Comparison of ENCODE assay signal across 17 cellular contexts in genomic region chr1:160427625-160428024, GRCh38. TPM values are rescaled to one million over a fixed set of nuclear protein-coding genes. Genes with fewer than 3 reads are reported as not detected.
DNase-seq lines count a peak whose midpoint lies in the region; ATAC-seq, FAIRE-seq and TF ChIP-seq lines count a peak whose summit lies in the region.
"Had no signal": no experiment of that assay in that cellular context is flagged by ENCODE, and none has a peak within 500 bp of the region (broad histone marks: within the 10 kb centered on the region; RNA-seq: fewer than 3 reads in every experiment).

No MANE protein-coding gene starts in this region.

- BruUV-seq in GM12878 (replicated peaks; lab: Mats Ljungman, UMichigan), result no TSS peak

- no peak for TF ChIP-seq POLR2A in GM12878 (IDR thresholded peaks at IDR 0.05; ENCODE audit: low read depth, low read length)

- intact Hi-C loops in GM12878 (cut with micrococcal nuclease; ENCODE audit: unreplicated experiment), result loop anchor here (1.0 to 2.0 kb wide), 2 partner anchors 93 to 180 kb away; no protein-coding TSS in a partner anchor
- intact Hi-C loops in head of caudate nucleus (cut with DNase I), result loop anchor here (5.0 kb wide), 1 partner anchor 180 kb away; no protein-coding TSS in a partner anchor

- peak overlapping the region; percentile 13; the same call in 1 of the 2 replicates for H3K27ac ChIP-seq in GM12878 (ENCODE audit: control insufficient read depth, insufficient read depth)
- H3K27ac ChIP-seq in osteoblast (ENCODE audit: low read depth, low read length), result no peak overlapping the region

- H3K9me3 Mint-ChIP-seq in T-helper 2 cell treated with Interferon-gamma antibody and Interleukin-4, amounts not matched to agents 5 μg/mL and 100 μg/mL, for 36 hours, result no peaks in the 10 kb centered on the region

- TF ChIP-seq CTCF in GM12878 (IDR thresholded peaks at IDR 0.05 in 2 of 3, conservative IDR thresholded peaks at IDR 0.05 in 1 of 3; ENCODE audit: control insufficient read depth in 2 of 3, extremely low read depth in 1 of 3, insufficient read depth in 1 of 3, low read depth in 3 of 3, low read length in 3 of 3), result no peak
- TF ChIP-seq CTCF in osteoblast (IDR thresholded peaks at IDR 0.05; ENCODE audit: extremely low read depth, low read depth, low read length), result no peak

- no peak for ATAC-seq in T-helper 17 cell
- no peak for ATAC-seq in GM12878
- ATAC-seq in HG03457 (IDR thresholded peaks at IDR 0.05; ENCODE audit: unreplicated experiment), result no peak
- ATAC-seq: mucosa of descending colon had no signal

- H3K4me2 ChIP-seq in GM12878 (ENCODE audit: control insufficient read depth, insufficient read depth) (no peak overlapping the region), osteoblast (ENCODE audit: insufficient read depth, low read length) (no peak overlapping the region)

- in situ Hi-C loops in GM12878 (cut with MboI), result loop anchor here (5.0 kb wide), 1 partner anchor 180 kb away; no protein-coding TSS in a partner anchor

- RAD21 ChIA-PET in GM12878 (lab: Charles Lee; ENCODE audit: unreplicated experiment), result interaction anchor here (0.9 to 6.1 kb wide), 4 partner anchors 20 to 179 kb away, joined by 3 to 156 read pairs (median 84); no protein-coding TSS in a partner anchor

- no peak for TF ChIP-seq RAD21 in GM12878 (IDR thresholded peaks at IDR 0.05; ENCODE audit: insufficient read depth, low read depth, low read length)

- FAIRE-seq in GM12878 (lab: Jason Lieb, UNC), result no peak

- H3K36me3 Mint-ChIP-seq in T-helper 2 cell treated with Interferon-gamma antibody and Interleukin-4, amounts not matched to agents 5 μg/mL and 100 μg/mL, for 36 hours (ENCODE audit: low read depth), result no peaks in the 10 kb centered on the region
- peaks cover 3% of the 10 kb centered on the region for H3K36me3 Mint-ChIP-seq in T-helper 17 cell (ENCODE audit: low read depth)

- H3K36me3 ChIP-seq in GM12878 (ENCODE audit: control insufficient read depth in 2 of 2, insufficient read depth in 2 of 2, low read length in 1 of 2), result no peaks in the 10 kb centered on the region
- H3K36me3 ChIP-seq in osteoblast (ENCODE audit: insufficient read depth, low read length), result no peaks in the 10 kb centered on the region

- H3K27ac Mint-ChIP-seq in T-helper 2 cell treated with Interferon-gamma antibody and Interleukin-4, amounts not matched to agents 5 μg/mL and 100 μg/mL, for 36 hours, result peak overlapping the region; percentile 77
- H3K27ac Mint-ChIP-seq in T-helper 17 cell, result peak overlapping the region; percentile 88

- peaks cover 41% of the 10 kb centered on the region for H3K4me1 Mint-ChIP-seq in T-helper 2 cell treated with Interferon-gamma antibody and Interleukin-4, amounts not matched to agents 5 μg/mL and 100 μg/mL, for 36 hours (ENCODE audit: low read depth)
- H3K4me1 Mint-ChIP-seq in T-helper 17 cell, result peaks cover 41% of the 10 kb centered on the region

- SMC1A ChIA-PET in GM12878 (lab: Charles Lee; ENCODE audit: uncharacterized antibody, unreplicated experiment), result interaction anchor here (0.8 to 6.1 kb wide), 5 partner anchors 25 to 345 kb away, joined by 5 to 172 read pairs (median 24); no protein-coding TSS in a partner anchor

- H2AFZ ChIP-seq in GM12878 (ENCODE audit: control insufficient read depth, low read depth, low read length) (no peak overlapping the region), osteoblast (ENCODE audit: low read length) (no peak overlapping the region)

- no peaks in the 10 kb centered on the region for H3K27me3 ChIP-seq in GM12878 (replicated peaks in 1 of 2; ENCODE audit: control insufficient read depth in 2 of 2, insufficient read depth in 2 of 2, low read length in 1 of 2)
- H3K27me3 ChIP-seq in osteoblast (ENCODE audit: insufficient read depth, low read length), result peaks cover 3% of the 10 kb centered on the region

- no peak for TF ChIP-seq EP300 in GM12878 (IDR thresholded peaks at IDR 0.05; ENCODE audit: borderline replicate concordance in 1 of 2, control insufficient read depth in 1 of 2, low read depth in 2 of 2, low read length in 2 of 2)

- DNase-seq in T-helper 2 cell treated with Interferon-gamma antibody and Interleukin-4, amounts not matched to agents 5 μg/mL and 100 μg/mL, for 36 hours (ENCODE audit: low spot score), result no peak
- no peak for DNase-seq in T-helper 2 cell
- no peak for DNase-seq in T-helper 17 cell
- DNase-seq in GM12878 (ENCODE audit: low read depth, low spot score), result no peak
- peak; percentile 58 for DNase-seq in osteoblast (ENCODE audit: insufficient read length, low spot score, missing footprints)
- no peak for DNase-seq in NCI-H1417 (lab: John Stamatoyannopoulos, UW)
- no peak for DNase-seq in head of caudate nucleus
- DNase-seq: 8988T; COR-L47; cortex of kidney; GDM1; Kasumi-1; NCI-H1436 treated with DMSO at 0.1 percent for 48 hours; SHP77 treated with DMSO at 0.1 percent for 48 hours; stimulated activated CD4-positive, alpha-beta T cell treated with anti-CD3 and anti-CD28 coated beads, Interleukin-12 subunit alpha, Interleukin-12 subunit beta, amount 100 ng/mL, for 4 hours had no signal

- POLR2A ChIA-PET in GM12878 (lab: Charles Lee), result no interaction called here

- H3K9ac ChIP-seq in GM12878 (ENCODE audit: control insufficient read depth, insufficient read depth, low read length), result peak overlapping the region; percentile 24; the same call in 1 of the 2 replicates

- CTCF ChIA-PET in GM12878 (lab: Yijun Ruan, JAX), result interaction anchor here (0.7 to 6.1 kb wide), 7 partner anchors 33 to 280 kb away, joined by 3 to 204 read pairs (median 6); no protein-coding TSS in a partner anchor

- no peaks in the 10 kb centered on the region for H3K27me3 Mint-ChIP-seq in T-helper 2 cell treated with Interferon-gamma antibody and Interleukin-4, amounts not matched to agents 5 μg/mL and 100 μg/mL, for 36 hours (ENCODE audit: low read depth)
- peaks cover 4% of the 10 kb centered on the region for H3K27me3 Mint-ChIP-seq in T-helper 17 cell

- H3K4me1 ChIP-seq in GM12878 (ENCODE audit: control insufficient read depth, insufficient read depth, low read length) (peaks cover 44% of the 10 kb centered on the region), osteoblast (ENCODE audit: insufficient read depth, low read length) (no peaks in the 10 kb centered on the region)

- WGBS in GM12878 (ENCODE audit: insufficient coverage, insufficient replicate concordance, low lambda C conversion rate, missing lambda C conversion rate), result 89% methylated on average over 7 of the region's 7 CpGs

- H3K4me3 ChIP-seq in GM12878 (no peak overlapping the region), osteoblast (ENCODE audit: insufficient read depth, low read length) (no peak overlapping the region)
- H3K4me3 ChIP-seq: mucosa of descending colon had no signal

- H3K4me3 Mint-ChIP-seq in T-helper 2 cell treated with Interferon-gamma antibody and Interleukin-4, amounts not matched to agents 5 μg/mL and 100 μg/mL, for 36 hours, result no peak overlapping the region
- H3K4me3 Mint-ChIP-seq in T-helper 17 cell, result no peak overlapping the region

- no peaks in the 10 kb centered on the region for H4K20me1 ChIP-seq in GM12878 (ENCODE audit: control insufficient read depth, insufficient read depth)
- no peaks in the 10 kb centered on the region for H4K20me1 ChIP-seq in osteoblast (ENCODE audit: insufficient read depth, low read length)

- H3K79me2 ChIP-seq in GM12878 (ENCODE audit: control insufficient read depth, insufficient read depth, low read length) (no peaks in the 10 kb centered on the region), osteoblast (ENCODE audit: insufficient read depth, low read length) (no peaks in the 10 kb centered on the region)

- H3K9me3 ChIP-seq in T-helper 17 cell (ENCODE audit: control insufficient read depth, low read length, poor library complexity, severe bottlenecking) (no peaks in the 10 kb centered on the region), GM12878 (replicated peaks; ENCODE audit: control insufficient read depth, insufficient read depth, low read length) (no peaks in the 10 kb centered on the region; the same call in 2 of the 3 replicates), osteoblast (ENCODE audit: low read depth, low read length) (no peaks in the 10 kb centered on the region)
- H3K9me3 ChIP-seq: mucosa of descending colon had no signal

TF ChIP-seq in GM12878, 131 proteins besides CTCF, POLR2A, EP300 and RAD21 (continues in another document):
- TF ChIP-seq LARP7 (IDR thresholded peaks at IDR 0.05) (no peak), IKZF1 (conservative IDR thresholded peaks at IDR 0.05) (no peak), TCF3 (IDR thresholded peaks at IDR 0.05; ENCODE audit: borderline replicate concordance, insufficient read depth, low read depth, low read length) (no peak), KDM1A (IDR thresholded peaks at IDR 0.05; ENCODE audit: borderline replicate concordance) (no peak), PAX5 (IDR thresholded peaks at IDR 0.05; ENCODE audit: borderline replicate concordance, low read depth, low read length) (no peak), IRF3 (IDR thresholded peaks at IDR 0.05) (no peak), POU2F2 (IDR thresholded peaks at IDR 0.05; ENCODE audit: borderline replicate concordance, low read depth, low read length) (no peak)

RNA-seq across cellular contexts. Expression of gene VANGL2, which starts 27.3 kb away (rescaled TPM):
- total RNA-seq in T-helper 17 cell, result not detected
- 4.9 and 5.3 TPM in 2 replicates for total RNA-seq in GM12878 (2013; cell fraction: nucleolus; rRNA removed)
- 0.11 and 0.23 TPM in 2 replicates for total RNA-seq in GM12878 (2014; rRNA removed)
- 0.27 and 0.28 TPM in 2 replicates for total RNA-seq in GM12878 (2014; rRNA removed; fragmentation: Illumina TruSeq; extraction: Trizol)
- 1.1 and 1.2 TPM in 2 replicates for total RNA-seq in GM12878 (2021)
- 0.43 TPM for polyA plus RNA-seq in GM12878 (2011; ENCODE audit: low read depth)
- 3.0 and 5.0 TPM in 2 replicates for polyA plus RNA-seq in GM12878 (2011; rRNA removed)
- polyA plus RNA-seq in GM12878 (2011; cell fraction: cytosol; rRNA removed), result 4.7 and 5.1 TPM in 2 replicates
- polyA plus RNA-seq in GM12878 (2011; cell fraction: nucleus; rRNA removed), result 10.0 and 10.7 TPM in 2 replicates
- 0.58 and 0.70 TPM in 2 replicates for polyA plus RNA-seq in GM12878 (2012)
- 0.79 and 1.0 TPM in 2 replicates for polyA plus RNA-seq in GM12878 (2014; fragmentation: Illumina TruSeq; extraction: Trizol)
- polyA plus RNA-seq in GM12878 (2014; fragmentation: Nextera tagmentation; extraction: Ambion mirVana), result under 1 TPM; 0.10 to 0.13 TPM
- polyA plus RNA-seq in GM12878 (2014; rRNA removed), result 1.2 and 5.0 TPM in 2 replicates
- polyA plus RNA-seq in GM12878 (2016; fragmentation: Nextera tagmentation; extraction: Ambion mirVana), result under 1 TPM; 0.16 to 0.28 TPM
- polyA minus RNA-seq in GM12878 (2011; rRNA and poly(A)+ RNA removed), result 3.1 and 4.1 TPM in 2 replicates
- polyA minus RNA-seq in GM12878 (2011; cell fraction: cytosol; rRNA and poly(A)+ RNA removed), result 1.2 and 2.6 TPM in 2 replicates
- polyA minus RNA-seq in GM12878 (2011; cell fraction: nucleus; rRNA and poly(A)+ RNA removed), result 0.73 and 1.4 TPM in 2 replicates
- total RNA-seq in osteoblast, result under 0.01 TPM in 1 of 2 replicates, not detected in the other
